In the genomic region with DNA sequence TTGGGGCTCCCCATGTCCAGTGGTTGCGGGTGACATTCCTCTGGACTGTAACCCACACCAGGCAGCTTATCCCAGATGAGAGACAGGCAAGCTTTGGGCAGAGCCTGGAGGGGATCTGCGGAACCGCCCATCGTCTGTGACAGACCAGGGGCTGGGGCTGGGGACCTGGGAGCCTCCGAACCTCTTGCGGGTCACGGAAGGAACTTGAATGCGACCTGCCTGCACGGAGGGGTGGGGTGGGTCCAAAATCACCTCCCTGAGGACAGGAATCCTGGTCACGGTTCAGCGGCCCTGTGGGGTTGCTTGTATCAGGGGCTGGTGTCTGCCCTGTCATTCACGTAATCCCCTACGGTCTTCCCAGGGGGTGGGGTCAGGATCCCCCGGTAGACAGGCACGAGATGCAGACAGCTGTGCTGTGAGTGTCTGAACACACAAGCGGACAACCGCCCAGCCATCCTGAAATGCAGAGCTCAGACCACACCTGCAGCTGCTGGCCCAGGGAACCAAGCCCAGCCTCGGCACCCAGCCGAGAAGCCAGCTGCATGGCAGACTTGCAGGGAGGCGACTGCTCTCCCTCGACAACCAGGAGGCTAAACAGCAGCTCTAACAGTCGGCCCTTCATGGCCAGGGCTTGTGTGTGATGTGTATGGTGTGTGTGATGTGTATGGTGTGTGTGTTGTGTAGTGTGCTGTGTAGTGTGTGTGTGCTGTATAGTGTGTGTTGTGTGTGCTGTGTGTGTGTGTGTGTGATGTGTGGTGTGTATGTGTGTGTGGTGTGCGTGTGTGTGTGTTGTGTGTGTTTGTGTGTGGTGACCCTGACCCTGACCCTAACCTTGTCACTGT, we compare ENCODE assay signal across 15 cellular contexts.
DNase-seq lines count a peak whose midpoint lies in the region; ATAC-seq lines count a peak whose summit lies in the region.
"Had no signal": no experiment of that assay in that cellular context is flagged by ENCODE, and none has a peak within 500 bp of the region (broad histone marks: within the 10 kb centered on the region; RNA-seq: fewer than 3 reads in every experiment).

No MANE protein-coding gene starts in this region.

- H3K9me3 ChIP-seq in naive thymus-derived CD4-positive, alpha-beta T cell (ENCODE audit: control insufficient read depth in 2 of 3, low read length in 3 of 3), result no peaks in the 10 kb centered on the region
- H3K9me3 ChIP-seq: thoracic aorta had no signal

- ATAC-seq in GM19395 (IDR thresholded peaks at IDR 0.05; ENCODE audit: unreplicated experiment), result no peak
- ATAC-seq in naive thymus-derived CD4-positive, alpha-beta T cell, result no peak
- ATAC-seq: GM23338 had no signal

- CTCF ChIA-PET in naive thymus-derived CD4-positive, alpha-beta T cell (lab: Charles Lee), result no interaction called here

- no peaks in the 10 kb centered on the region for H3K36me3 ChIP-seq in naive thymus-derived CD4-positive, alpha-beta T cell (ENCODE audit: control insufficient read depth in 2 of 3, insufficient read depth in 3 of 3, low read length in 3 of 3)
- H3K36me3 ChIP-seq: thoracic aorta had no signal

- H3K4me3 ChIP-seq in naive thymus-derived CD4-positive, alpha-beta T cell (ENCODE audit: low read length), result no peak overlapping the region
- H3K4me3 ChIP-seq: GM23338, thoracic aorta had no signal

- H3K9me3 Mint-ChIP-seq in naive thymus-derived CD4-positive, alpha-beta T cell, result peaks cover 0 to 3% (median 0%) of the 10 kb centered on the region in 11 donors
- H3K9me3 Mint-ChIP-seq: activated naive CD8-positive, alpha-beta T cell treated with anti-CD3 and anti-CD28 coated beads for 36 hours; GM23338 had no signal

- peak; percentile 47 to 82 (median 79) for DNase-seq in NCI-H1417 (lab: John Stamatoyannopoulos, UW)
- no peak for DNase-seq in NCI-H1417 treated with DMSO at 0.1 percent for 48 hours (lab: John Stamatoyannopoulos, UW)
- DNase-seq in NCI-H2029 (lab: John Stamatoyannopoulos, UW), result peak; percentile 82
- DNase-seq in caudate nucleus (lab: John Stamatoyannopoulos, UW), result peak in 36 of 61 donors; percentile 10 to 62 (median 34)
- DNase-seq in pons (ENCODE audit: low spot score), result peak; percentile 45
- DNase-seq in naive thymus-derived CD4-positive, alpha-beta T cell, result no peak
- no peak for DNase-seq in DMS153 treated with DMSO at 0.1 percent for 48 hours (lab: John Stamatoyannopoulos, UW; ENCODE audit: unreplicated experiment)
- DNase-seq: activated CD8-positive, alpha-beta memory T cell treated with anti-CD3 and anti-CD28 coated beads, Interleukin-2, amount 50 U/mL, for 4 hours; activated naive CD8-positive, alpha-beta T cell treated with anti-CD3 and anti-CD28 coated beads for 36 hours; cortex of kidney; NCI-H2227 treated with DMSO at 0.1 percent for 48 hours had no signal

- intact Hi-C loops in naive thymus-derived CD4-positive, alpha-beta T cell (cut with micrococcal nuclease), result no loop called here

- H3K27ac Mint-ChIP-seq in naive thymus-derived CD4-positive, alpha-beta T cell, result no peak overlapping the region
- H3K27ac Mint-ChIP-seq: activated naive CD8-positive, alpha-beta T cell treated with anti-CD3 and anti-CD28 coated beads for 36 hours; GM23338 had no signal

- H3K27me3 Mint-ChIP-seq in naive thymus-derived CD4-positive, alpha-beta T cell, result peaks cover 0 to 36% (median 21%) of the 10 kb centered on the region in 5 donors

- H3K27ac ChIP-seq in caudate nucleus (ENCODE audit: low read depth, low read length), result no peak overlapping the region
- no peak overlapping the region for H3K27ac ChIP-seq in naive thymus-derived CD4-positive, alpha-beta T cell (ENCODE audit: low read depth, low read length)
- H3K27ac ChIP-seq: 22Rv1, thoracic aorta had no signal

- no peaks in the 10 kb centered on the region for H3K36me3 Mint-ChIP-seq in naive thymus-derived CD4-positive, alpha-beta T cell
- H3K36me3 Mint-ChIP-seq: activated naive CD8-positive, alpha-beta T cell treated with anti-CD3 and anti-CD28 coated beads for 36 hours had no signal

- peaks cover 0 to 2% (median 0%) of the 10 kb centered on the region in 7 donors for H3K4me1 Mint-ChIP-seq in naive thymus-derived CD4-positive, alpha-beta T cell
- H3K4me1 Mint-ChIP-seq: activated naive CD8-positive, alpha-beta T cell treated with anti-CD3 and anti-CD28 coated beads for 36 hours had no signal

- H3K4me1 ChIP-seq in naive thymus-derived CD4-positive, alpha-beta T cell (ENCODE audit: control insufficient read depth in 2 of 2, insufficient read depth in 2 of 2, low read length in 2 of 2), result no peaks in the 10 kb centered on the region

- POLR2A ChIA-PET in naive thymus-derived CD4-positive, alpha-beta T cell (lab: Charles Lee), result no interaction called here

- no peak overlapping the region for H3K4me3 Mint-ChIP-seq in naive thymus-derived CD4-positive, alpha-beta T cell
- H3K4me3 Mint-ChIP-seq: activated naive CD8-positive, alpha-beta T cell treated with anti-CD3 and anti-CD28 coated beads for 36 hours; GM23338 had no signal

- H3K27me3 ChIP-seq in naive thymus-derived CD4-positive, alpha-beta T cell (ENCODE audit: control insufficient read depth in 2 of 2, insufficient read depth in 2 of 2, low read length in 2 of 2), result no peaks in the 10 kb centered on the region

Comparison
In these comparisons a context has a peak if more than half of its experiments do, and no peak if none do; other contexts are left out.
1. DNase-seq: peak in NCI-H1417 (3 of 3), NCI-H2029 (single experiment), caudate nucleus (36 of 61) and pons (single experiment); none in NCI-H1417 treated with DMSO at 0.1 percent for 48 hours (single experiment), naive thymus-derived CD4-positive, alpha-beta T cell (0 of 9) and DMS153 treated with DMSO at 0.1 percent for 48 hours (single experiment).